In genomic region chr6:30618270-30618787, GRCh38 we compare ENCODE assay signal across 1 cellular context.
TF ChIP-seq lines count a peak whose summit lies in the region.

No MANE protein-coding gene starts in this region.

TF ChIP-seq in H1, 55 proteins besides CTCF, POLR2A, EP300 and RAD21:
- TF ChIP-seq ATF3 (IDR thresholded peaks at IDR 0.05; ENCODE audit: insufficient read depth, low read depth, low read length): no peak
